8 cellular contexts compared by ENCODE assay signal in genomic region chr11:70399681-70400112, GRCh38. TPM values are rescaled to one million over a fixed set of nuclear protein-coding genes. Genes with fewer than 3 reads are reported as not detected.
DNase-seq lines count a peak whose midpoint lies in the region; ATAC-seq and TF ChIP-seq lines count a peak whose summit lies in the region.

No MANE protein-coding gene starts in this region.

- peak; percentile 81 for ATAC-seq in Panc1
- ATAC-seq in lower lobe of right lung = peak; percentile 83 to 86

- H3K9me3 ChIP-seq in Panc1 (ENCODE audit: control insufficient read depth, insufficient read depth, low read depth, low read length) = no peaks in the 10 kb centered on the region
- H3K9me3 ChIP-seq in endocrine pancreas (ENCODE audit: control insufficient read depth, low read length) = no peaks in the 10 kb centered on the region
- H3K9me3 ChIP-seq in lower lobe of right lung = no peaks in the 10 kb centered on the region
- no peaks in the 10 kb centered on the region for H3K9me3 ChIP-seq in subcutaneous abdominal adipose tissue (ENCODE audit: control insufficient read depth in 5 of 5, low read length in 5 of 5)

- POLR2A ChIA-PET in Panc1 (lab: Charles Lee) = no interaction called here

- TF ChIP-seq CTCF in Panc1 (IDR thresholded peaks at IDR 0.05) = no peak
- no peak for TF ChIP-seq CTCF in lower lobe of right lung (IDR thresholded peaks at IDR 0.05)

- H3K9ac ChIP-seq in endocrine pancreas (ENCODE audit: control insufficient read depth, insufficient read depth, low read length) (peak overlapping the region; percentile 36), subcutaneous abdominal adipose tissue (ENCODE audit: low read length in 5 of 5) (peak overlapping the region; percentile 52 to 88 (median 81))

- DNase-seq in EH (ENCODE audit: low read depth) = peak; percentile 98
- DNase-seq in Panc1 (ENCODE audit: low read depth, low spot score) = peak; percentile 80
- DNase-seq in lower lobe of right lung = peak; percentile 78
- no peak for DNase-seq in NK-92 (lab: John Stamatoyannopoulos, UW; ENCODE audit: unreplicated experiment)
- DNase-seq in effector CD4-positive, alpha-beta T cell = no peak
- no peak for DNase-seq in NCI-H1092 (lab: John Stamatoyannopoulos, UW)

- H3K27me3 ChIP-seq in Panc1 (ENCODE audit: control insufficient read depth, insufficient read depth, low read length) = no peaks in the 10 kb centered on the region
- no peaks in the 10 kb centered on the region for H3K27me3 ChIP-seq in endocrine pancreas (ENCODE audit: control insufficient read depth, insufficient read depth, low read length)
- peaks cover 19% of the 10 kb centered on the region for H3K27me3 ChIP-seq in lower lobe of right lung (ENCODE audit: low read depth)
- H3K27me3 ChIP-seq in subcutaneous abdominal adipose tissue (ENCODE audit: control insufficient read depth in 5 of 5, insufficient read depth in 4 of 5, low read length in 5 of 5) = no peaks in the 10 kb centered on the region

- H3K27ac ChIP-seq in Panc1 (ENCODE audit: low read length) (peak overlapping the region; percentile 85), lower lobe of right lung (peak overlapping the region; percentile 84), subcutaneous abdominal adipose tissue (ENCODE audit: low read depth, low read length) (peak overlapping the region; percentile 75)

- intact Hi-C loops in Panc1 (cut with micrococcal nuclease; ENCODE audit: unreplicated experiment) (no loop called here), lower lobe of right lung (cut with DNase I) (no loop called here)

- H3K4me1 ChIP-seq in Panc1 (ENCODE audit: control insufficient read depth, insufficient read depth, low read length) (peaks cover 22% of the 10 kb centered on the region), endocrine pancreas (ENCODE audit: control insufficient read depth, insufficient read depth, low read length) (no peaks in the 10 kb centered on the region), lower lobe of right lung (peaks cover 36% of the 10 kb centered on the region), subcutaneous abdominal adipose tissue (ENCODE audit: control insufficient read depth in 5 of 5, insufficient read depth in 5 of 5, low read length in 5 of 5) (peaks cover 8 to 36% (median 32%) of the 10 kb centered on the region in 5 donors)

- H3K36me3 ChIP-seq in Panc1 (ENCODE audit: control insufficient read depth, insufficient read depth, low read length) (0 out of 2 replicates have a peak, but pooled peaks cover 2% of the 10 kb centered on the region), endocrine pancreas (ENCODE audit: control insufficient read depth, insufficient read depth, low read length) (no peaks in the 10 kb centered on the region), lower lobe of right lung (no peaks in the 10 kb centered on the region), subcutaneous abdominal adipose tissue (ENCODE audit: control insufficient read depth in 5 of 5, insufficient read depth in 5 of 5, low read length in 5 of 5) (no peaks in the 10 kb centered on the region)

- TSS peak; percentile 38 for BruUV-seq in Panc1 (replicated peaks; lab: Mats Ljungman, UMichigan)

- in situ Hi-C loops in Panc1 (cut with HindIII; ENCODE audit: low pct_unique_long_range_greater_than_20kb, low sequenced_read_pairs) = no loop called here

- H3K4me3 ChIP-seq in Panc1 (ENCODE audit: low read depth in 2 of 2, low read length in 2 of 2) (peak overlapping the region; percentile 80 to 96), endocrine pancreas (ENCODE audit: control insufficient read depth, insufficient read depth, low read length) (peak overlapping the region; percentile 1), lower lobe of right lung (peak overlapping the region; percentile 88), subcutaneous abdominal adipose tissue (ENCODE audit: low read depth in 1 of 5, low read length in 5 of 5) (peak overlapping the region; percentile 79 to 83 (median 81))

- CTCF ChIA-PET in Panc1 (lab: Charles Lee) = interaction anchor here (0.6 kb wide), 1 partner anchor 24 kb away, joined by 5 read pairs; no protein-coding TSS in a partner anchor

RNA-seq across cellular contexts. Expression of gene CTTN, which starts 1.4 kb away (rescaled TPM):
- 503 TPM for total RNA-seq in Panc1 (2021; ENCODE audit: unreplicated experiment)
- polyA plus RNA-seq in Panc1 (2012; ENCODE audit: insufficient read length) = 500 TPM
- 145 TPM for total RNA-seq in lower lobe of right lung

Comparison
In these comparisons a context has a peak if more than half of its experiments do, and no peak if none do; other contexts are left out.
1. DNase-seq: peak in EH (single experiment), Panc1 (single experiment) and lower lobe of right lung (single experiment); none in NK-92 (single experiment), effector CD4-positive, alpha-beta T cell (single experiment) and NCI-H1092 (single experiment).
2. H3K4me3 ChIP-seq: peak in every context shown above with its lines; median percentile 88 in Panc1; 88 in lower lobe of right lung; 81 in subcutaneous abdominal adipose tissue; 1 in endocrine pancreas.
3. Peak in every context shown above with its lines, with median percentiles within 50 percentile points of each other: H3K27ac ChIP-seq.